16 cellular contexts compared by ENCODE assay signal in genomic region chr3:72548992-72549391, GRCh38.
DNase-seq lines count a peak whose midpoint lies in the region; ATAC-seq and TF ChIP-seq lines count a peak whose summit lies in the region.
"Had no signal": no experiment of that assay in that cellular context is flagged by ENCODE, and none has a peak within 500 bp of the region (broad histone marks: within the 10 kb centered on the region; RNA-seq: fewer than 3 reads in every experiment).

No MANE protein-coding gene starts in this region.

- no peaks in the 10 kb centered on the region for H3F3A ChIP-seq in GM23338 (replicated peaks; ENCODE audit: low read depth)

- CTCF ChIA-PET in activated naive CD4-positive, alpha-beta T cell treated with anti-CD3 and anti-CD28 coated beads for 36 hours (lab: Charles Lee) = no interaction called here

- no peaks in the 10 kb centered on the region for H3K27me3 Mint-ChIP-seq in activated naive CD4-positive, alpha-beta T cell treated with anti-CD3 and anti-CD28 coated beads for 36 hours (ENCODE audit: low read depth)
- H3K27me3 Mint-ChIP-seq in GM23338 (ENCODE audit: insufficient read depth, low read depth, poor library complexity) (no peaks in the 10 kb centered on the region), T-helper 17 cell (no peaks in the 10 kb centered on the region)

- no peaks in the 10 kb centered on the region for H3K36me3 Mint-ChIP-seq in activated naive CD4-positive, alpha-beta T cell treated with anti-CD3 and anti-CD28 coated beads for 36 hours (ENCODE audit: low read depth)
- no peaks in the 10 kb centered on the region; the same call in 2 of the 3 replicates for H3K36me3 Mint-ChIP-seq in GM23338 (ENCODE audit: low read depth)
- no peaks in the 10 kb centered on the region for H3K36me3 Mint-ChIP-seq in T-helper 17 cell (ENCODE audit: low read depth)

- peak overlapping the region; percentile 70 for H3K4me3 Mint-ChIP-seq in activated naive CD4-positive, alpha-beta T cell treated with anti-CD3 and anti-CD28 coated beads for 36 hours
- H3K4me3 Mint-ChIP-seq in GM23338 (no peak overlapping the region), T-helper 17 cell (peak overlapping the region; percentile 13)

- H2AFZ ChIP-seq in GM23338 = 0 out of 2 replicates have a peak overlapping the region, but pooled peaks have one; percentile 43

- no peak for TF ChIP-seq POLR2A in uterus (IDR thresholded peaks at IDR 0.05)

- H3K27ac Mint-ChIP-seq in activated naive CD4-positive, alpha-beta T cell treated with anti-CD3 and anti-CD28 coated beads for 36 hours = no peak overlapping the region
- H3K27ac Mint-ChIP-seq in GM23338 (no peak overlapping the region), T-helper 17 cell (no peak overlapping the region)

- no peak overlapping the region for H3K27ac ChIP-seq in GM23338 (ENCODE audit: low read depth)
- H3K27ac ChIP-seq in neutrophil = peak overlapping the region; percentile 73
- no peak overlapping the region for H3K27ac ChIP-seq in uterus
- H3K27ac ChIP-seq: ascending aorta had no signal

- no peak for DNase-seq in activated naive CD4-positive, alpha-beta T cell treated with anti-CD3 and anti-CD28 coated beads for 36 hours
- DNase-seq in activated naive CD4-positive, alpha-beta T cell (lab: John Stamatoyannopoulos, UW) = no peak
- no peak for DNase-seq in GM23338 (ENCODE audit: low spot score)
- no peak for DNase-seq in T-helper 17 cell
- DNase-seq in H4 (ENCODE audit: low spot score) = no peak
- DNase-seq in uterus = no peak
- DNase-seq: activated effector memory CD4-positive, alpha-beta T cell treated with anti-CD3 and anti-CD28 coated beads, Interleukin-2, amount 50 U/mL, for 16 hours; caudate nucleus; GOT3; NCI-H1105 treated with DMSO at 0.1 percent for 48 hours; occipital lobe; RPMI8226; small intestine; stimulated activated naive CD8-positive, alpha-beta T cell treated with anti-CD3 and anti-CD28 coated beads, Interleukin-15, Interleukin-2, amounts not matched to agents 100 U/mL and 50 U/mL, for 24 hours had no signal

- H3K4me3 ChIP-seq in GM23338 (no peak overlapping the region), neutrophil (ENCODE audit: low read depth in 1 of 2, low read length in 1 of 2) (no peak overlapping the region), uterus (no peak overlapping the region)
- H3K4me3 ChIP-seq: ascending aorta had no signal

- no peaks in the 10 kb centered on the region for H3K79me2 ChIP-seq in GM23338 (replicated peaks; ENCODE audit: insufficient read depth)

- H3K4me1 Mint-ChIP-seq in activated naive CD4-positive, alpha-beta T cell treated with anti-CD3 and anti-CD28 coated beads for 36 hours (ENCODE audit: low read depth) = peaks cover 14% of the 10 kb centered on the region
- H3K4me1 Mint-ChIP-seq in GM23338 = peaks cover 4% of the 10 kb centered on the region
- peaks cover 7% of the 10 kb centered on the region for H3K4me1 Mint-ChIP-seq in T-helper 17 cell

- intact Hi-C loops in activated naive CD4-positive, alpha-beta T cell treated with anti-CD3 and anti-CD28 coated beads for 36 hours (cut with micrococcal nuclease) = no loop called here
- intact Hi-C loops in uterus (cut with DNase I; ENCODE audit: low total_unique reads) = no loop called here

- H3K27me3 ChIP-seq in GM23338 (ENCODE audit: insufficient read depth) (no peaks in the 10 kb centered on the region), neutrophil (no peaks in the 10 kb centered on the region), uterus (no peaks in the 10 kb centered on the region)
- H3K27me3 ChIP-seq: ascending aorta had no signal

- TF ChIP-seq CTCF in GM23338 (conservative IDR thresholded peaks at IDR 0.05; ENCODE audit: low read depth in 2 of 2) = no peak
- TF ChIP-seq CTCF in neutrophil (IDR thresholded peaks at IDR 0.05) = no peak
- no peak for TF ChIP-seq CTCF in uterus (IDR thresholded peaks at IDR 0.05)

- H3K9me3 ChIP-seq in T-helper 17 cell (ENCODE audit: control insufficient read depth, low read length, poor library complexity, severe bottlenecking) = no peaks in the 10 kb centered on the region
- no peaks in the 10 kb centered on the region for H3K9me3 ChIP-seq in neutrophil
- H3K9me3 ChIP-seq in uterus = no peaks in the 10 kb centered on the region
- H3K9me3 ChIP-seq: ascending aorta had no signal

- no peaks in the 10 kb centered on the region for H3K36me3 ChIP-seq in GM23338 (ENCODE audit: insufficient read depth)
- no peaks in the 10 kb centered on the region for H3K36me3 ChIP-seq in neutrophil
- no peaks in the 10 kb centered on the region for H3K36me3 ChIP-seq in uterus
- H3K36me3 ChIP-seq: ascending aorta had no signal

- H3K9me3 Mint-ChIP-seq in activated naive CD4-positive, alpha-beta T cell treated with anti-CD3 and anti-CD28 coated beads for 36 hours = no peaks in the 10 kb centered on the region
- no peaks in the 10 kb centered on the region; the same call in 2 of the 3 replicates for H3K9me3 Mint-ChIP-seq in GM23338

- H3K9me2 ChIP-seq in GM23338 (ENCODE audit: insufficient read depth) = no peaks in the 10 kb centered on the region

- H3K4me1 ChIP-seq in GM23338 (ENCODE audit: insufficient read depth) = no peaks in the 10 kb centered on the region
- H3K4me1 ChIP-seq in neutrophil (ENCODE audit: control insufficient read depth in 1 of 2, insufficient read depth in 1 of 2, low read depth in 1 of 2, low read length in 1 of 2) = peaks cover 22 to 24% of the 10 kb centered on the region in 2 experiments
- H3K4me1 ChIP-seq in uterus = no peaks in the 10 kb centered on the region
- H3K4me1 ChIP-seq: ascending aorta had no signal

- H4K20me1 ChIP-seq in GM23338 (replicated peaks; ENCODE audit: insufficient read depth) = no peaks in the 10 kb centered on the region

- ATAC-seq in GM23338 (no peak), T-helper 17 cell (no peak)

- no peak overlapping the region for H3K4me2 ChIP-seq in GM23338

TF ChIP-seq in GM23338, 12 proteins besides CTCF, POLR2A, EP300 and RAD21 (continues in another document):
- TF ChIP-seq STAT1 (IDR thresholded peaks at IDR 0.05; ENCODE audit: unreplicated experiment) (no peak), EZH2 (IDR thresholded peaks at IDR 0.05; ENCODE audit: low read depth, unreplicated experiment) (no peak), ZNF462 (CRISPR knock-in tag; IDR thresholded peaks at IDR 0.05) (no peak)
